8 cellular contexts compared by ENCODE assay signal in the genomic region with DNA sequence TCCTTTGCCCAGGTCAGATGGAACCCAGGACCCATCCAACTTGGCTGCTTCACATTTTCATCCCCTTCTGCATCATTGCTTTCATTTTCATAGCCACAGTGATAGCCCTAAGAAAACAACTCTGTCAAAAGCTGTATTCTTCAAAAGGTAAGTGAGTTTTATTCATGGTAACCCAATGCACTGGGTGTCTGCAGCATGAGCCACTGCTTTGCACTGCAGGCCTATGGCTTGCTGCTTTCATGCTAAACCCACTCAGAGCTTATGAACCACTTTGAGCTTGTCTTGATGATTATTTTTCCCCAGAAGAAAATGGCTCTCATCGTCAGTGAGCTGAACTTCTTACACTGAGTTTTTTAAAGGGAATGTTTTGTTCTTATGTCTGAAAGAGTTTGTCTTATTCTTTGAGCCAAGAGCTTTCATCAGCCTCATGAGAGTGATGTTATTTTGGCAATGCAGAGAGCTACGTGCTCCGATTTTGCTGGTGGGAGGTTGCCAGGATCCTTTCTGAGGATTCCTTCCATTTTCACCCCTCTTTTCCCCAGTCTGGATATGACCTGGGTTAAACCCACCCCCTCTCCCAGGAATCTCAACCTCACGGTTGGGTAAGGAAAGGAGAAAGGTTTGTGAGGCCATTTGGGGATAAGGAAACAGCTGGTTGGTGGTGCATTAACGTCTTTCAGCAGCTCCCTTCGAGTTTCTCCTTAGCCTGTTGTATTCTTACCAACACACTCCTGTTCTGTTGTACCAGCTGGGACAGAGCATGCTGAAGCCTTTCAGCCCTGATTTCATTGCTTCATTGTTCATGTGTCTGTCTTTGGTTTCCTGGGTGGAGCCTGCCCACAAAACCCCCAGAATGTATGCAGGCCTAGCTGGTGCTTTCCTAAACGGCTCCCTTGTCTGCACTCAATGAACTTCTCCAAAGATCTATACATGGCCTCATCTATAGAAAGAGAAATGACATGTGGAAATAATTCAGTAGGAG. TPM values are rescaled to one million over a fixed set of nuclear protein-coding genes. Genes with fewer than 3 reads are reported as not detected.
DNase-seq lines count a peak whose midpoint lies in the region; ATAC-seq and TF ChIP-seq lines count a peak whose summit lies in the region.
"Had no signal": no experiment of that assay in that cellular context is flagged by ENCODE, and none has a peak within 500 bp of the region (broad histone marks: within the 10 kb centered on the region; RNA-seq: fewer than 3 reads in every experiment).

No MANE protein-coding gene starts in this region.

- CTCF ChIA-PET in OCI-LY7 (lab: Charles Lee; ENCODE audit: unreplicated experiment): interaction anchor here (0.5 to 1.1 kb wide), 2 partner anchors 34 to 70 kb away, joined by 3 read pairs; no protein-coding TSS in a partner anchor

- peaks cover 0 to 2% (median 0%) of the 10 kb centered on the region in 5 donors for H3K27me3 Mint-ChIP-seq in naive thymus-derived CD8-positive, alpha-beta T cell

- peak overlapping the region; percentile 31 to 80 (median 66) for H3K4me3 Mint-ChIP-seq in naive thymus-derived CD8-positive, alpha-beta T cell

- POLR2A ChIA-PET in naive thymus-derived CD8-positive, alpha-beta T cell (lab: Charles Lee): interaction anchor here (0.8 to 4.3 kb wide), 13 partner anchors 8 to 108 kb away, joined by 3 to 24 read pairs (median 5); a partner anchor contains a TSS
- POLR2A ChIA-PET in OCI-LY7 (lab: Charles Lee): interaction anchor here (0.6 to 1.2 kb wide), 5 partner anchors 16 to 843 kb away, joined by 3 to 7 read pairs (median 3); no protein-coding TSS in a partner anchor

- no peaks in the 10 kb centered on the region for H3K79me2 ChIP-seq in OCI-LY7 (ENCODE audit: insufficient read depth, low read depth, low read length)

- no peak overlapping the region for H2AFZ ChIP-seq in OCI-LY7 (ENCODE audit: low read length)

- no peak for TF ChIP-seq CTCF in prostate gland (IDR thresholded peaks at IDR 0.05)
- no peak for TF ChIP-seq CTCF in OCI-LY7 (conservative IDR thresholded peaks at IDR 0.05; ENCODE audit: low read length)

- ATAC-seq in GM19468 (IDR thresholded peaks at IDR 0.05; ENCODE audit: extremely low read depth, unreplicated experiment): peak; percentile 54
- ATAC-seq in naive thymus-derived CD8-positive, alpha-beta T cell: peak; percentile 99

- H3K9me3 ChIP-seq in KOPT-K1 (ENCODE audit: insufficient read depth, low read length, poor library complexity, severe bottlenecking): no peaks in the 10 kb centered on the region
- H3K9me3 ChIP-seq in prostate gland: no peaks in the 10 kb centered on the region
- no peaks in the 10 kb centered on the region for H3K9me3 ChIP-seq in OCI-LY7 (ENCODE audit: low read length)
- H3K9me3 ChIP-seq: tibial nerve had no signal

- H3K4me1 ChIP-seq in prostate gland (replicated peaks) (no peaks in the 10 kb centered on the region), OCI-LY7 (ENCODE audit: insufficient read depth, low read length, poor library complexity, severe bottlenecking) (no peaks in the 10 kb centered on the region)

- no peaks in the 10 kb centered on the region for H4K20me1 ChIP-seq in OCI-LY7 (ENCODE audit: insufficient read depth, low read length)

- peak overlapping the region; percentile 42 for H3K27ac ChIP-seq in KOPT-K1 (ENCODE audit: low read depth, low read length, poor library complexity, severe bottlenecking)
- H3K27ac ChIP-seq in prostate gland: peak overlapping the region in 1 of 2 donors; percentile 2
- H3K27ac ChIP-seq in OCI-LY7 (ENCODE audit: low read depth, low read length, poor library complexity, severe bottlenecking): no peak overlapping the region

- H3K36me3 ChIP-seq in KOPT-K1 (ENCODE audit: insufficient read depth, low read length) (no peaks in the 10 kb centered on the region), prostate gland (no peaks in the 10 kb centered on the region), OCI-LY7 (ENCODE audit: insufficient read depth, low read length) (no peaks in the 10 kb centered on the region)
- H3K36me3 ChIP-seq: tibial nerve had no signal

- no peak for TF ChIP-seq POLR2A in prostate gland (IDR thresholded peaks at IDR 0.05)

- peaks cover 0 to 3% (median 0%) of the 10 kb centered on the region in 9 donors for H3K9me3 Mint-ChIP-seq in naive thymus-derived CD8-positive, alpha-beta T cell

- peaks cover 0 to 5% (median 0%) of the 10 kb centered on the region in 3 donors for H3K36me3 Mint-ChIP-seq in naive thymus-derived CD8-positive, alpha-beta T cell

- peak; percentile 47 for DNase-seq in activated effector memory CD4-positive, alpha-beta T cell treated with Interleukin-2 at 50 U/mL for 16 hours
- peak; percentile 10 to 70 (median 47) for DNase-seq in naive thymus-derived CD8-positive, alpha-beta T cell
- DNase-seq in prostate gland (ENCODE audit: low spot score) (no peak), OCI-LY7 (ENCODE audit: low spot score) (no peak), SW480 (ENCODE audit: low spot score) (no peak)

- H3K4me3 ChIP-seq in prostate gland (no peak overlapping the region), OCI-LY7 (ENCODE audit: low read depth, low read length, poor library complexity, severe bottlenecking) (no peak overlapping the region)
- H3K4me3 ChIP-seq: tibial nerve had no signal

- intact Hi-C loops in prostate gland (cut with DNase I) (no loop called here), OCI-LY7 (cut with micrococcal nuclease; ENCODE audit: unreplicated experiment) (no loop called here)

- WGBS in prostate gland: 36% methylated on average over 7 of the region's 7 CpGs

- peak overlapping the region; percentile 85 to 98 (median 92) for H3K27ac Mint-ChIP-seq in naive thymus-derived CD8-positive, alpha-beta T cell

- BruUV-seq in OCI-LY7 (replicated peaks; lab: Mats Ljungman, UMichigan): no TSS peak

- H3K27me3 ChIP-seq in prostate gland (replicated peaks; ENCODE audit: insufficient read depth): no peaks in the 10 kb centered on the region
- H3K27me3 ChIP-seq: tibial nerve had no signal

- H3K4me2 ChIP-seq in OCI-LY7 (ENCODE audit: low read length): no peak overlapping the region

- peaks cover 34 to 57% (median 47%) of the 10 kb centered on the region in 4 donors for H3K4me1 Mint-ChIP-seq in naive thymus-derived CD8-positive, alpha-beta T cell

- no peaks in the 10 kb centered on the region for H3K9me2 ChIP-seq in OCI-LY7 (ENCODE audit: insufficient read depth, low read length)

RNA-seq across cellular contexts. Expression of a gene that starts 47.6 kb away (rescaled TPM):
- total RNA-seq in naive thymus-derived CD8-positive, alpha-beta T cell: not detected
- polyA plus RNA-seq in naive thymus-derived CD8-positive, alpha-beta T cell: not detected
- total RNA-seq in prostate gland: 1 to 10 TPM in 1 of 2 donors, not detected in 1; 1.4 TPM
- not detected in 2 replicates for total RNA-seq in OCI-LY7 (2014; rRNA removed; shearing (Covaris generic))
- not detected in 2 replicates for total RNA-seq in OCI-LY7 (2022)

Comparison
In these comparisons a context has a peak if more than half of its experiments do, and no peak if none do; other contexts are left out.
1. DNase-seq: peak in activated effector memory CD4-positive, alpha-beta T cell treated with Interleukin-2 at 50 U/mL for 16 hours (single experiment) and naive thymus-derived CD8-positive, alpha-beta T cell (10 of 10); none in prostate gland (single experiment), OCI-LY7 (single experiment) and SW480 (single experiment).